ENCODE assay signal across 1 cellular context in genomic region chr14:103561381-103562134, GRCh38.
TF ChIP-seq lines count a peak whose summit lies in the region.

No MANE protein-coding gene starts in this region.

TF ChIP-seq in H1, 55 proteins besides CTCF, POLR2A, EP300 and RAD21:
- TF ChIP-seq POLR2AphosphoS5 (IDR thresholded peaks at IDR 0.05; ENCODE audit: low read depth, low read length) (0 out of 2 replicates have a peak, but pooled peaks have one; percentile 18), TAF1 (IDR thresholded peaks at IDR 0.05; ENCODE audit: low read depth, low read length) (0 out of 2 replicates have a peak, but pooled peaks have one; percentile 56), CREB1 (IDR thresholded peaks at IDR 0.05) (peak; percentile 74), BACH1 (IDR thresholded peaks at IDR 0.05; ENCODE audit: low read length) (no peak)
